22 cellular contexts compared by ENCODE assay signal in the genomic region with DNA sequence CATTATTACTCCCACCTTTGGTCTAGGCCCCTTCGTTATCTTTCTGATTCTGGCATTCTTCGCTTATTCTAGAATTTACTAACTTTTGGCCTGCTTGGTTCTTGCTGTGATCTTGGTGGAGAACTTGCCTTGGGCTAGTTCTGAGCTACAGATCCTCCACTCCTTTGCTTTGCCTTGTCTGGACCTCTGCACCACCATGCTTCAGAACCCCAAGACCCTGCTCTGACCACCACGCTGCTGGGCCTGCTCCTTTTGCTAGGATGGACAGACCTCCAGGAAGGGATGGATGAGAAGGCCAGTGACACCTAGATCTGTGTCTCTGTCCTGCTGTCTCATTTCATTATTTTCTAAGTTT. TPM values are rescaled to one million over a fixed set of nuclear protein-coding genes. Genes with fewer than 3 reads are reported as not detected.
"Had no signal": no experiment of that assay in that cellular context is flagged by ENCODE, and none has a peak within 500 bp of the region (broad histone marks: within the 10 kb centered on the region; RNA-seq: fewer than 3 reads in every experiment).

No MANE protein-coding gene starts in this region.

- H3K4me3 ChIP-seq: ascending aorta, breast epithelium, gastroesophageal sphincter, heart right ventricle, lower lobe of right lung, neural progenitor cell, ovary, smooth muscle cell, testis, upper lobe of left lung had no signal

- H3K36me3 ChIP-seq: ascending aorta, breast epithelium, gastroesophageal sphincter, heart right ventricle, lower lobe of right lung, neural progenitor cell, ovary, upper lobe of left lung had no signal

- H3K27ac ChIP-seq: breast epithelium, gastroesophageal sphincter, lower lobe of right lung, neural progenitor cell, ovary, testis, upper lobe of left lung had no signal

- ATAC-seq: activated CD4-positive, alpha-beta T cell treated with anti-CD3 and anti-CD28 coated beads for 36 hours; esophagus mucosa; gastroesophageal sphincter; heart right ventricle; lower lobe of right lung; sciatic nerve; stimulated activated effector memory CD8-positive, alpha-beta T cell treated with anti-CD3 and anti-CD28 coated beads, Interleukin-12 subunit alpha, Interleukin-12 subunit beta, amount 100 ng/mL, for 72 hours; WTC11 had no signal

- FAIRE-seq: TTC549 had no signal

- DNase-seq: activated CD4-positive, alpha-beta T cell treated with anti-CD3 and anti-CD28 coated beads for 36 hours; activated CD4-positive, alpha-beta T cell treated with anti-CD3 and anti-CD28 coated beads, Interleukin-2, amount 50 U/mL, for 48 hours; activated gamma-delta T cell; cortex of kidney; effector CD4-positive, alpha-beta T cell; heart right ventricle; lower lobe of right lung; ovary; stimulated activated CD4-positive, alpha-beta T cell treated with anti-CD3 and anti-CD28 coated beads, Interleukin-4, amount 100 ng/mL, for 24 hours; T-helper 2 cell; testis; upper lobe of left lung had no signal

- H2AFZ ChIP-seq: neural progenitor cell had no signal

- H3K4me2 ChIP-seq: neural progenitor cell, smooth muscle cell had no signal

- H3K9ac ChIP-seq: neural progenitor cell had no signal

- H3K4me1 ChIP-seq: breast epithelium, lower lobe of right lung, neural progenitor cell, upper lobe of left lung had no signal

- H3K27me3 ChIP-seq: ascending aorta, breast epithelium, gastroesophageal sphincter, heart right ventricle, neural progenitor cell, ovary, testis, upper lobe of left lung had no signal

- H3K9me3 ChIP-seq: ascending aorta, breast epithelium, gastroesophageal sphincter, heart right ventricle, lower lobe of right lung, ovary, testis, upper lobe of left lung had no signal

RNA-seq across cellular contexts. Expression of gene CCN2, which starts 30.4 kb away (rescaled TPM):
- total RNA-seq: activated CD4-positive, alpha-beta T cell treated with anti-CD3 and anti-CD28 coated beads for 36 hours had no signal
